2 cellular contexts compared by ENCODE assay signal in the genomic region with DNA sequence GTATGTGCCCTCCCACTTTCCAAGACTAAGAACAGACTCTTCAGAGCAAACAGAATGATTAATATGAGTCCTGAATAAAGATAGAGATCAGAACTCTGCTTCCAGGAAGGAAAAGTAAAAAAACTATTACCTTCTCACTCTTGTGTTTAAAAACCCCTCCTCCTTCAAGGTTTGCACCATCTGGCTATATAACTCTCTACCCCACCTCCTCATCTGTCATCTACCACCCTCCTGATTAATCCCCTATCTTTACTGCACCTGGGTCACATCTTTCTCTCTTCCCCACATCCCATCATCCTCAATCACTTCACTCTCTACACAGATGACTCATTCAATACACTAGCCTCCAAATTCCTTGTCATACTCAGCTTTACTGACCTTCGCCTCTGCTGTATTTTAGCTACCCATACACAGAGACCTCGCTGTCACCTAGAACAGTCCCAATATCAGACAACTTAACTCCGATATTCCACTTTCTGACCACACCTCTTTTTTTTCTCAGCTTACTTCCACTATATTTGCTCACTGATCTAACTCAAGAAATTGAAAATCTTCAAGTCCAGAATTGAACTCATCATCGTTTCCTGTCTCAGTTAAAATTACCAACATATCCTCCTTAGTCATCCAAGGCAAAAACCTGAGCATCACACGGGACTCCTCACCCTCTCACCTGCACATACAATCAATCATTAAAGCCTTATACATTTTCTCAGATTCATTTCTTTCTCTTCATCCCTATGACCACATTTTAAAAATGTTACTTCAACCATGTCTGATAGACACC.
TF ChIP-seq lines count a peak whose summit lies in the region.

No MANE protein-coding gene starts in this region.

TF ChIP-seq in HEK293, 187 proteins besides CTCF, POLR2A, EP300 and RAD21 (continued from another document and continues in another):
- TF ChIP-seq, protein P1, sequence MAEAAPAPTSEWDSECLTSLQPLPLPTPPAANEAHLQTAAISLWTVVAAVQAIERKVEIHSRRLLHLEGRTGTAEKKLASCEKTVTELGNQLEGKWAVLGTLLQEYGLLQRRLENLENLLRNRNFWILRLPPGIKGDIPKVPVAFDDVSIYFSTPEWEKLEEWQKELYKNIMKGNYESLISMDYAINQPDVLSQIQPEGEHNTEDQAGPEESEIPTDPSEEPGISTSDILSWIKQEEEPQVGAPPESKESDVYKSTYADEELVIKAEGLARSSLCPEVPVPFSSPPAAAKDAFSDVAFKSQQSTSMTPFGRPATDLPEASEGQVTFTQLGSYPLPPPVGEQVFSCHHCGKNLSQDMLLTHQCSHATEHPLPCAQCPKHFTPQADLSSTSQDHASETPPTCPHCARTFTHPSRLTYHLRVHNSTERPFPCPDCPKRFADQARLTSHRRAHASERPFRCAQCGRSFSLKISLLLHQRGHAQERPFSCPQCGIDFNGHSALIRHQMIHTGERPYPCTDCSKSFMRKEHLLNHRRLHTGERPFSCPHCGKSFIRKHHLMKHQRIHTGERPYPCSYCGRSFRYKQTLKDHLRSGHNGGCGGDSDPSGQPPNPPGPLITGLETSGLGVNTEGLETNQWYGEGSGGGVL (tag by site-specific recombination; IDR thresholded peaks at IDR 0.05): peak; percentile 51; the same call in 1 of the 2 replicates
- TF ChIP-seq ZIC2 (tag by site-specific recombination; IDR thresholded peaks at IDR 0.05) (no peak), ZBTB20 (tag by site-specific recombination; IDR thresholded peaks at IDR 0.05) (no peak), EGR2 (tag by site-specific recombination; IDR thresholded peaks at IDR 0.05; ENCODE audit: low read depth) (peak; percentile 31; the same call in 1 of the 2 replicates), PRDM1 (tag by site-specific recombination; IDR thresholded peaks at IDR 0.05) (peak; percentile 95), ZSCAN30 (tag by site-specific recombination; IDR thresholded peaks at IDR 0.05) (no peak), ZNF211 (tag by site-specific recombination; IDR thresholded peaks at IDR 0.05; ENCODE audit: low read depth) (no peak), SP2 (tag by site-specific recombination; IDR thresholded peaks at IDR 0.05) (peak; percentile 36), TCF7L2 (IDR thresholded peaks at IDR 0.05; ENCODE audit: borderline replicate concordance, low read depth, low read length) (no peak), ZNF146 (tag by site-specific recombination; IDR thresholded peaks at IDR 0.05) (no peak), ZFP41 (tag by site-specific recombination; IDR thresholded peaks at IDR 0.05; ENCODE audit: borderline replicate concordance) (no peak), ZNF416 (tag by site-specific recombination; IDR thresholded peaks at IDR 0.05) (no peak), PATZ1 (tag by site-specific recombination; IDR thresholded peaks at IDR 0.05) (no peak; the same call in 1 of the 2 replicates), ZNF37A (tag by site-specific recombination; IDR thresholded peaks at IDR 0.05) (no peak), ZNF518A (tag by site-specific recombination; conservative IDR thresholded peaks at IDR 0.05; ENCODE audit: low read depth) (0 out of 2 replicates have a peak, but pooled peaks have one; percentile 19), ZNF629 (tag by site-specific recombination; IDR thresholded peaks at IDR 0.05) (peak; percentile 76), ZNF548 (tag by site-specific recombination; IDR thresholded peaks at IDR 0.05) (no peak), ZNF677 (tag by site-specific recombination; IDR thresholded peaks at IDR 0.05) (no peak), ZNF391 (tag by site-specific recombination; IDR thresholded peaks at IDR 0.05; ENCODE audit: borderline replicate concordance, low read depth) (peak; percentile 12; the same call in 1 of the 2 replicates), TRIM28 (IDR thresholded peaks at IDR 0.05; ENCODE audit: borderline replicate concordance, low read length) (0 out of 2 replicates have a peak, but pooled peaks have one; percentile 38)

TF ChIP-seq in SK-N-SH, 30 proteins besides CTCF, POLR2A, EP300 and RAD21 (continued from another document):
- TF ChIP-seq USF2 (IDR thresholded peaks at IDR 0.05; ENCODE audit: borderline replicate concordance, low read depth, low read length) (no peak), MXI1 (IDR thresholded peaks at IDR 0.05; ENCODE audit: low read depth, low read length) (no peak), FOSL2 (IDR thresholded peaks at IDR 0.05; ENCODE audit: borderline replicate concordance, low read depth) (peak; percentile 82; the same call in 1 of the 2 replicates), RXRA (IDR thresholded peaks at IDR 0.05; ENCODE audit: borderline replicate concordance, low read depth) (peak; percentile 38; the same call in 1 of the 2 replicates), GABPA (IDR thresholded peaks at IDR 0.05; ENCODE audit: low read depth) (no peak), PBX3 (IDR thresholded peaks at IDR 0.05) (peak; percentile 80), POLR2AphosphoS5 (IDR thresholded peaks at IDR 0.05; ENCODE audit: low read depth, low read length) (0 out of 2 replicates have a peak, but pooled peaks have one; percentile 15), ELF1 (IDR thresholded peaks at IDR 0.05) (no peak), JUND (IDR thresholded peaks at IDR 0.05) (peak; percentile 68), TCF12 (IDR thresholded peaks at IDR 0.05) (peak; percentile 85)
- TF ChIP-seq, protein P2, sequence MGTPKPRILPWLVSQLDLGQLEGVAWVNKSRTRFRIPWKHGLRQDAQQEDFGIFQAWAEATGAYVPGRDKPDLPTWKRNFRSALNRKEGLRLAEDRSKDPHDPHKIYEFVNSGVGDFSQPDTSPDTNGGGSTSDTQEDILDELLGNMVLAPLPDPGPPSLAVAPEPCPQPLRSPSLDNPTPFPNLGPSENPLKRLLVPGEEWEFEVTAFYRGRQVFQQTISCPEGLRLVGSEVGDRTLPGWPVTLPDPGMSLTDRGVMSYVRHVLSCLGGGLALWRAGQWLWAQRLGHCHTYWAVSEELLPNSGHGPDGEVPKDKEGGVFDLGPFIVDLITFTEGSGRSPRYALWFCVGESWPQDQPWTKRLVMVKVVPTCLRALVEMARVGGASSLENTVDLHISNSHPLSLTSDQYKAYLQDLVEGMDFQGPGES (IDR thresholded peaks at IDR 0.05; ENCODE audit: low read depth, low read length): no peak
- TF ChIP-seq, protein P3, sequence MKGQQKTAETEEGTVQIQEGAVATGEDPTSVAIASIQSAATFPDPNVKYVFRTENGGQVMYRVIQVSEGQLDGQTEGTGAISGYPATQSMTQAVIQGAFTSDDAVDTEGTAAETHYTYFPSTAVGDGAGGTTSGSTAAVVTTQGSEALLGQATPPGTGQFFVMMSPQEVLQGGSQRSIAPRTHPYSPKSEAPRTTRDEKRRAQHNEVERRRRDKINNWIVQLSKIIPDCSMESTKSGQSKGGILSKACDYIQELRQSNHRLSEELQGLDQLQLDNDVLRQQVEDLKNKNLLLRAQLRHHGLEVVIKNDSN (IDR thresholded peaks at IDR 0.05; ENCODE audit: borderline replicate concordance, low read depth): no peak
